In the genomic region with DNA sequence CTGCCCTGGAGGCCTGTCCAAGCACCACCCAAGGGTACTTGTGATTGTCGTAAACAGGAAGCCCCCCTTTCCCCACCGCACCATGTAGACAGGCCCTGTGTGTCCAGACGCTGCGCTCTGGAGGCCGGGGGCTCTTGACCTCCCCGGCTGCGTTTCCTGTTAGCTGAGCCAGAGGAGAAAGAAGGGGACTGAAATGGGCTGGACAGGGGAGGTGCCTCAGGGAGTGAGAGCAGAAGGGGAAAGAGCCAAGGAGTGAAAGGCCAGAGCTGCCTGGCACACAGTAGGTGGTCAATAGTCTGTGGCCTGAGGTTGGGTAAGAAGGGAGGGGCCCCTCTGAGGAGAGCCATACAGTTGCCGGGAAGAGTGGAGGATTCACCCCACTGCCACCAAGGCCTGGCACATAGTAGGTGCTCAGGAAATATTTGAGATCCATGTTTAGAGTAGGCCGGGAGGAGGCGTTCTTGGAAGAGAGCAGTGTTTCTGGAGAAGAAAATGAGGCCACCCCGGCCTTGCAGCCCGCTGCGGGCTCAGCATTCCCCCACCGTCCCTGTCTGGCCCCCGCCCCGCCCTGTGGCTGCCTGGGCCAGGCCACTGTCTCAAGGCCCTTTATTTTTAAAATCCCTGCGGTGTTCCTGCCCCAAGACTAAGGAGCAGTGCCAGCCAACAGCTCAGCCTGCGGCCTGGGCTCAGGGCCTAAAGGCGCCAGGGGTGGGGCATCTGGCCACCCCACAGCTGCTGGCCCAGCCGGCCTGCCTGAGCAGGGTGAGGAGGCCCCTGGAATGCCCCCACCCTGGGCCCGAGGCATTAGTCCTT, we compare ENCODE assay signal across 10 cellular contexts. TPM values are rescaled to one million over a fixed set of nuclear protein-coding genes. Genes with fewer than 3 reads are reported as not detected.
DNase-seq lines count a peak whose midpoint lies in the region; ATAC-seq and TF ChIP-seq lines count a peak whose summit lies in the region.
"Had no signal": no experiment of that assay in that cellular context is flagged by ENCODE, and none has a peak within 500 bp of the region (broad histone marks: within the 10 kb centered on the region; RNA-seq: fewer than 3 reads in every experiment).

No MANE protein-coding gene starts in this region.

- no peak overlapping the region for H3K4me3 Mint-ChIP-seq in activated CD4-positive, alpha-beta T cell treated with anti-CD3 and anti-CD28 coated beads, Interleukin-2, amount 10 ng/mL, durations not matched to agents 24 days and 14 days
- H3K4me3 Mint-ChIP-seq: T-helper 2 cell treated with Interferon-gamma antibody and Interleukin-4, amounts not matched to agents 5 μg/mL and 100 μg/mL, for 36 hours had no signal

- H3K9me3 Mint-ChIP-seq in activated CD4-positive, alpha-beta T cell treated with anti-CD3 and anti-CD28 coated beads, Interleukin-2, amount 10 ng/mL, durations not matched to agents 24 days and 14 days, result no peaks in the 10 kb centered on the region
- H3K9me3 Mint-ChIP-seq: T-helper 2 cell treated with Interferon-gamma antibody and Interleukin-4, amounts not matched to agents 5 μg/mL and 100 μg/mL, for 36 hours had no signal

- peak overlapping the region; percentile 48 for H3K9ac ChIP-seq in fibroblast of lung (ENCODE audit: insufficient read depth, low read length)
- H3K9ac ChIP-seq in mucosa of stomach (ENCODE audit: low read length), result peak overlapping the region; percentile 87

- H3K4me1 Mint-ChIP-seq in activated CD4-positive, alpha-beta T cell treated with anti-CD3 and anti-CD28 coated beads, Interleukin-2, amount 10 ng/mL, durations not matched to agents 24 days and 14 days, result peaks cover 15% of the 10 kb centered on the region

- H3K27me3 Mint-ChIP-seq in activated CD4-positive, alpha-beta T cell treated with anti-CD3 and anti-CD28 coated beads, Interleukin-2, amount 10 ng/mL, durations not matched to agents 24 days and 14 days, result peaks cover 16% of the 10 kb centered on the region

- no peaks in the 10 kb centered on the region for H3K36me3 Mint-ChIP-seq in activated CD4-positive, alpha-beta T cell treated with anti-CD3 and anti-CD28 coated beads, Interleukin-2, amount 10 ng/mL, durations not matched to agents 24 days and 14 days (ENCODE audit: low read depth)

- H3K27ac ChIP-seq in fibroblast of lung (ENCODE audit: insufficient read depth, low read length) (peak overlapping the region; percentile 82), urinary bladder (ENCODE audit: low read depth) (peak overlapping the region; percentile 76)

- H3K27ac Mint-ChIP-seq in activated CD4-positive, alpha-beta T cell treated with anti-CD3 and anti-CD28 coated beads, Interleukin-2, amount 10 ng/mL, durations not matched to agents 24 days and 14 days, result peak overlapping the region; percentile 26
- H3K27ac Mint-ChIP-seq: T-helper 2 cell treated with Interferon-gamma antibody and Interleukin-4, amounts not matched to agents 5 μg/mL and 100 μg/mL, for 36 hours had no signal

- H3K27me3 ChIP-seq in fibroblast of lung (ENCODE audit: control insufficient read depth, insufficient read depth, low read length) (no peaks in the 10 kb centered on the region), mucosa of stomach (ENCODE audit: control insufficient read depth, insufficient read depth, low read length) (no peaks in the 10 kb centered on the region)

- intact Hi-C loops in activated CD4-positive, alpha-beta T cell treated with anti-CD3 and anti-CD28 coated beads, Interleukin-2, amount 10 ng/mL, durations not matched to agents 24 days and 14 days (cut with micrococcal nuclease), result no loop called here

- no peak overlapping the region for H2AFZ ChIP-seq in fibroblast of lung (ENCODE audit: low read length)

- H3K36me3 ChIP-seq in fibroblast of lung (ENCODE audit: control insufficient read depth, insufficient read depth, low read length) (no peaks in the 10 kb centered on the region), mucosa of stomach (ENCODE audit: control insufficient read depth, insufficient read depth, low read length) (no peaks in the 10 kb centered on the region), urinary bladder (ENCODE audit: insufficient read depth) (no peaks in the 10 kb centered on the region)

- 33% methylated on average over 21 of the region's 21 CpGs for WGBS in urinary bladder

- no peaks in the 10 kb centered on the region for H4K20me1 ChIP-seq in fibroblast of lung (ENCODE audit: control insufficient read depth, extremely low read depth, insufficient read depth, low read length)

- peaks cover 25% of the 10 kb centered on the region for H3K4me1 ChIP-seq in fibroblast of lung (ENCODE audit: control insufficient read depth, extremely low read depth, insufficient read depth, low read length)
- H3K4me1 ChIP-seq in mucosa of stomach (ENCODE audit: control insufficient read depth, insufficient read depth, low read length), result peaks cover 47% of the 10 kb centered on the region
- H3K4me1 ChIP-seq in urinary bladder (ENCODE audit: insufficient read depth), result no peaks in the 10 kb centered on the region

- DNase-seq in activated CD4-positive, alpha-beta T cell treated with anti-CD3 and anti-CD28 coated beads, Interleukin-2, amount 10 ng/mL, durations not matched to agents 24 days and 14 days, result no peak
- no peak for DNase-seq in activated CD4-positive, alpha-beta T cell treated with anti-CD3 and anti-CD28 coated beads for 48 hours
- peak; percentile 44 to 88 for DNase-seq in fibroblast of lung (ENCODE audit: low read depth in 2 of 2)
- no peak for DNase-seq in NCI-H1417 treated with DMSO at 0.1 percent for 48 hours (lab: John Stamatoyannopoulos, UW)
- DNase-seq in middle frontal gyrus (ENCODE audit: extremely low spot score, low spot score), result no peak

- no peak overlapping the region for H3K4me2 ChIP-seq in fibroblast of lung (ENCODE audit: extremely low read depth, insufficient read depth, low read length)

- ATAC-seq in HG03378 (IDR thresholded peaks at IDR 0.05; ENCODE audit: unreplicated experiment), result no peak

- no peaks in the 10 kb centered on the region for H3K79me2 ChIP-seq in fibroblast of lung (ENCODE audit: control insufficient read depth, insufficient read depth, low read length)

- TF ChIP-seq CTCF in fibroblast of lung (conservative IDR thresholded peaks at IDR 0.05 in 1 of 2, IDR thresholded peaks at IDR 0.05 in 1 of 2; ENCODE audit: low read depth in 1 of 2, low read length in 2 of 2), result peak; percentile 11 to 15

- no peaks in the 10 kb centered on the region for H3K9me3 ChIP-seq in fibroblast of lung (ENCODE audit: control insufficient read depth, insufficient read depth, low read depth, low read length)
- H3K9me3 ChIP-seq in mucosa of stomach (ENCODE audit: control insufficient read depth, low read length), result no peaks in the 10 kb centered on the region

- no peak overlapping the region for H3K4me3 ChIP-seq in fibroblast of lung (replicated peaks in 1 of 4; ENCODE audit: control extremely low read depth in 1 of 4, insufficient read depth in 1 of 4, low read depth in 3 of 4, low read length in 4 of 4)
- no peak overlapping the region for H3K4me3 ChIP-seq in mucosa of stomach (ENCODE audit: low read length)
- no peak overlapping the region for H3K4me3 ChIP-seq in urinary bladder (ENCODE audit: low read depth, low read length)

RNA-seq across cellular contexts. Expression of gene CDC42EP1, which starts 13.6 kb away (rescaled TPM):
- 1.0 and 1.2 TPM in 2 replicates for total RNA-seq in activated CD4-positive, alpha-beta T cell treated with anti-CD3 and anti-CD28 coated beads, Interleukin-2, amount 10 ng/mL, durations not matched to agents 24 days and 14 days
- total RNA-seq in fibroblast of lung (11.8 and 17.2 TPM in 2 replicates), urinary bladder (6.6 TPM)
- polyA plus RNA-seq in fibroblast of lung (10.4 and 10.6 TPM in 2 replicates), urinary bladder (34.5 TPM)
- 63.6 and 69.7 TPM in 2 replicates for polyA plus RNA-seq in fibroblast of lung (2012)
- polyA minus RNA-seq in fibroblast of lung (ENCODE audit: low replicate concordance), result 72.6 and 80.2 TPM in 2 replicates

RNA-seq across cellular contexts. Expression of gene CARD10, which starts 27.4 kb away (rescaled TPM):
- total RNA-seq in activated CD4-positive, alpha-beta T cell treated with anti-CD3 and anti-CD28 coated beads, Interleukin-2, amount 10 ng/mL, durations not matched to agents 24 days and 14 days, result not detected in 2 replicates
- total RNA-seq in fibroblast of lung, result 1.3 and 2.3 TPM in 2 replicates
- polyA plus RNA-seq in fibroblast of lung, result 1.6 and 2.7 TPM in 2 replicates
- polyA plus RNA-seq in fibroblast of lung (2012), result 3.1 and 5.4 TPM in 2 replicates
- 4.0 and 10.5 TPM in 2 replicates for polyA minus RNA-seq in fibroblast of lung (ENCODE audit: low replicate concordance)
- 4.5 TPM for total RNA-seq in urinary bladder
- 16.6 TPM for polyA plus RNA-seq in urinary bladder

RNA-seq across cellular contexts. Expression of gene LGALS2, which starts 33.2 kb away (rescaled TPM):
- not detected in 2 replicates for total RNA-seq in activated CD4-positive, alpha-beta T cell treated with anti-CD3 and anti-CD28 coated beads, Interleukin-2, amount 10 ng/mL, durations not matched to agents 24 days and 14 days
- total RNA-seq in fibroblast of lung (not detected in 2 replicates), urinary bladder (not detected)
- polyA plus RNA-seq in fibroblast of lung (0.19 TPM in 1 of 2 replicates, not detected in the other), urinary bladder (0.37 TPM)
- polyA plus RNA-seq in fibroblast of lung (2012), result not detected in 2 replicates
- not detected in 2 replicates for polyA minus RNA-seq in fibroblast of lung (ENCODE audit: low replicate concordance)
- total RNA-seq: kidney epithelial cell had no signal

Comparison
In these comparisons a context has a peak if more than half of its experiments do, and no peak if none do; other contexts are left out.
1. DNase-seq: peak in fibroblast of lung (2 of 2); none in activated CD4-positive, alpha-beta T cell treated with anti-CD3 and anti-CD28 coated beads, Interleukin-2, amount 10 ng/mL, durations not matched to agents 24 days and 14 days (single experiment), activated CD4-positive, alpha-beta T cell treated with anti-CD3 and anti-CD28 coated beads for 48 hours (single experiment), NCI-H1417 treated with DMSO at 0.1 percent for 48 hours (single experiment) and middle frontal gyrus (single experiment).